ENCODE assay signal across 1 cellular context in genomic region chr2:183124222-183124956, GRCh38.
TF ChIP-seq lines count a peak whose summit lies in the region.

A gene with protein sequence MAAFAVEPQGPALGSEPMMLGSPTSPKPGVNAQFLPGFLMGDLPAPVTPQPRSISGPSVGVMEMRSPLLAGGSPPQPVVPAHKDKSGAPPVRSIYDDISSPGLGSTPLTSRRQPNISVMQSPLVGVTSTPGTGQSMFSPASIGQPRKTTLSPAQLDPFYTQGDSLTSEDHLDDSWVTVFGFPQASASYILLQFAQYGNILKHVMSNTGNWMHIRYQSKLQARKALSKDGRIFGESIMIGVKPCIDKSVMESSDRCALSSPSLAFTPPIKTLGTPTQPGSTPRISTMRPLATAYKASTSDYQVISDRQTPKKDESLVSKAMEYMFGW (plus strand): TSS chr2:183124443. CDS start chr2:183124458, 15 bp downstream.

TF ChIP-seq in HepG2, 621 proteins besides CTCF, POLR2A, EP300 and RAD21 (continued from another document and continues in another):
- TF ChIP-seq ZNF784 (CRISPR knock-in tag; IDR thresholded peaks at IDR 0.05; ENCODE audit: borderline replicate concordance) = peak; percentile 40; the same call in 1 of the 2 replicates
- 0 out of 2 replicates have a peak, but pooled peaks have one; percentile 56 for TF ChIP-seq ZNF619 (CRISPR knock-in tag; IDR thresholded peaks at IDR 0.05)
- TF ChIP-seq, protein P1, sequence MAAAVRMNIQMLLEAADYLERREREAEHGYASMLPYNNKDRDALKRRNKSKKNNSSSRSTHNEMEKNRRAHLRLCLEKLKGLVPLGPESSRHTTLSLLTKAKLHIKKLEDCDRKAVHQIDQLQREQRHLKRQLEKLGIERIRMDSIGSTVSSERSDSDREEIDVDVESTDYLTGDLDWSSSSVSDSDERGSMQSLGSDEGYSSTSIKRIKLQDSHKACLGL (CRISPR knock-in tag; IDR thresholded peaks at IDR 0.05) = peak; percentile 79; the same call in 1 of the 2 replicates
- TF ChIP-seq, protein P2, sequence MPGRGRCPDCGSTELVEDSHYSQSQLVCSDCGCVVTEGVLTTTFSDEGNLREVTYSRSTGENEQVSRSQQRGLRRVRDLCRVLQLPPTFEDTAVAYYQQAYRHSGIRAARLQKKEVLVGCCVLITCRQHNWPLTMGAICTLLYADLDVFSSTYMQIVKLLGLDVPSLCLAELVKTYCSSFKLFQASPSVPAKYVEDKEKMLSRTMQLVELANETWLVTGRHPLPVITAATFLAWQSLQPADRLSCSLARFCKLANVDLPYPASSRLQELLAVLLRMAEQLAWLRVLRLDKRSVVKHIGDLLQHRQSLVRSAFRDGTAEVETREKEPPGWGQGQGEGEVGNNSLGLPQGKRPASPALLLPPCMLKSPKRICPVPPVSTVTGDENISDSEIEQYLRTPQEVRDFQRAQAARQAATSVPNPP (CRISPR knock-in tag; IDR thresholded peaks at IDR 0.05) = no peak
- 0 out of 2 replicates have a peak, but pooled peaks have one; percentile 49 for TF ChIP-seq CSRNP2 (CRISPR knock-in tag; conservative IDR thresholded peaks at IDR 0.05; ENCODE audit: low read depth)
- peak; percentile 96 for TF ChIP-seq KMT2B (CRISPR knock-in tag; IDR thresholded peaks at IDR 0.05)
- no peak for TF ChIP-seq MAF1 (CRISPR knock-in tag; IDR thresholded peaks at IDR 0.05; ENCODE audit: borderline replicate concordance)
- TF ChIP-seq PAX8 (CRISPR knock-in tag; IDR thresholded peaks at IDR 0.05; ENCODE audit: borderline replicate concordance) = 0 out of 2 replicates have a peak, but pooled peaks have one; percentile 38
- peak; percentile 72 for TF ChIP-seq UBTF (CRISPR knock-in tag; IDR thresholded peaks at IDR 0.05)
- TF ChIP-seq TOPORS (CRISPR knock-in tag; IDR thresholded peaks at IDR 0.05) = peak; percentile 85; the same call in 1 of the 2 replicates
- TF ChIP-seq ZNF7 (CRISPR knock-in tag; IDR thresholded peaks at IDR 0.05) = no peak
- TF ChIP-seq MIXL1 (CRISPR knock-in tag; IDR thresholded peaks at IDR 0.05) = peak; percentile 93
- peak; percentile 82; the same call in 1 of the 2 replicates for TF ChIP-seq ZNF891 (CRISPR knock-in tag; IDR thresholded peaks at IDR 0.05)
- TF ChIP-seq ZNF879 (CRISPR knock-in tag; IDR thresholded peaks at IDR 0.05) = no peak
- TF ChIP-seq ARID2 (CRISPR knock-in tag; IDR thresholded peaks at IDR 0.05; ENCODE audit: borderline replicate concordance) = no peak; the same call in 1 of the 2 replicates
- TF ChIP-seq, protein P3, sequence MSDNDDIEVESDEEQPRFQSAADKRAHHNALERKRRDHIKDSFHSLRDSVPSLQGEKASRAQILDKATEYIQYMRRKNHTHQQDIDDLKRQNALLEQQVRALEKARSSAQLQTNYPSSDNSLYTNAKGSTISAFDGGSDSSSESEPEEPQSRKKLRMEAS (IDR thresholded peaks at IDR 0.05) = peak; percentile 98
- peak; percentile 54 for TF ChIP-seq THRA (CRISPR knock-in tag; IDR thresholded peaks at IDR 0.05; ENCODE audit: borderline replicate concordance)
- TF ChIP-seq ELF1 (CRISPR knock-in tag; IDR thresholded peaks at IDR 0.05) = peak; percentile 84
- peak; percentile 57; the same call in 1 of the 2 replicates for TF ChIP-seq GLI4 (CRISPR knock-in tag; IDR thresholded peaks at IDR 0.05; ENCODE audit: borderline replicate concordance)
- 0 out of 2 replicates have a peak, but pooled peaks have one; percentile 69 for TF ChIP-seq ZNF598 (CRISPR knock-in tag; IDR thresholded peaks at IDR 0.05; ENCODE audit: borderline replicate concordance)
- no peak for TF ChIP-seq SRSF9 (IDR thresholded peaks at IDR 0.05; ENCODE audit: borderline replicate concordance, insufficient read depth, low read depth, low read length, poor library complexity, severe bottlenecking)
- TF ChIP-seq ZNF337 (CRISPR knock-in tag; IDR thresholded peaks at IDR 0.05; ENCODE audit: borderline replicate concordance, low read depth) = no peak
- TF ChIP-seq SNRNP70 (IDR thresholded peaks at IDR 0.05; ENCODE audit: low read depth, low read length) = no peak
- no peak; the same call in 1 of the 2 replicates for TF ChIP-seq FOXP4 (CRISPR knock-in tag; IDR thresholded peaks at IDR 0.05)
- TF ChIP-seq, protein P4, sequence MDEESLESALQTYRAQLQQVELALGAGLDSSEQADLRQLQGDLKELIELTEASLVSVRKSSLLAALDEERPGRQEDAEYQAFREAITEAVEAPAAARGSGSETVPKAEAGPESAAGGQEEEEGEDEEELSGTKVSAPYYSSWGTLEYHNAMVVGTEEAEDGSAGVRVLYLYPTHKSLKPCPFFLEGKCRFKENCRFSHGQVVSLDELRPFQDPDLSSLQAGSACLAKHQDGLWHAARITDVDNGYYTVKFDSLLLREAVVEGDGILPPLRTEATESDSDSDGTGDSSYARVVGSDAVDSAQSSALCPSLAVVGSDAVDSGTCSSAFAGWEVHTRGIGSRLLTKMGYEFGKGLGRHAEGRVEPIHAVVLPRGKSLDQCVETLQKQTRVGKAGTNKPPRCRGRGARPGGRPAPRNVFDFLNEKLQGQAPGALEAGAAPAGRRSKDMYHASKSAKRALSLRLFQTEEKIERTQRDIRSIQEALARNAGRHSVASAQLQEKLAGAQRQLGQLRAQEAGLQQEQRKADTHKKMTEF (CRISPR knock-in tag; IDR thresholded peaks at IDR 0.05) = peak; percentile 91
- peak; percentile 9 for TF ChIP-seq SKI (IDR thresholded peaks at IDR 0.05; ENCODE audit: partially characterized antibody)
- 0 out of 2 replicates have a peak, but pooled peaks have one; percentile 66 for TF ChIP-seq SP140L (CRISPR knock-in tag; IDR thresholded peaks at IDR 0.05; ENCODE audit: borderline replicate concordance)
- TF ChIP-seq POGZ (CRISPR knock-in tag; IDR thresholded peaks at IDR 0.05) = peak; percentile 98
- TF ChIP-seq KLF12 (CRISPR knock-in tag; IDR thresholded peaks at IDR 0.05; ENCODE audit: borderline replicate concordance) = no peak; the same call in 1 of the 2 replicates
- TF ChIP-seq ZNF556 (CRISPR knock-in tag; IDR thresholded peaks at IDR 0.05; ENCODE audit: borderline replicate concordance) = 0 out of 2 replicates have a peak, but pooled peaks have one; percentile 76
- 0 out of 2 replicates have a peak, but pooled peaks have one; percentile 30 for TF ChIP-seq GPN1 (CRISPR knock-in tag; IDR thresholded peaks at IDR 0.05; ENCODE audit: borderline replicate concordance)
- peak; percentile 93 for TF ChIP-seq PHF8 (CRISPR knock-in tag; IDR thresholded peaks at IDR 0.05)
- no peak for TF ChIP-seq SP1 (IDR thresholded peaks at IDR 0.05)
- peak; percentile 10; the same call in 1 of the 2 replicates for TF ChIP-seq SP1 (CRISPR knock-in tag; IDR thresholded peaks at IDR 0.05)
- 0 out of 2 replicates have a peak, but pooled peaks have one; percentile 24 for TF ChIP-seq ZNF674 (CRISPR knock-in tag; IDR thresholded peaks at IDR 0.05; ENCODE audit: low read depth)
- no peak for TF ChIP-seq MEIS2 (CRISPR knock-in tag; IDR thresholded peaks at IDR 0.05)
- TF ChIP-seq FOXM1 (CRISPR knock-in tag; IDR thresholded peaks at IDR 0.05) = 0 out of 2 replicates have a peak, but pooled peaks have one; percentile 68
- TF ChIP-seq REPIN1 (CRISPR knock-in tag; IDR thresholded peaks at IDR 0.05; ENCODE audit: borderline replicate concordance, low read depth) = peak; percentile 87
- TF ChIP-seq, protein P5, sequence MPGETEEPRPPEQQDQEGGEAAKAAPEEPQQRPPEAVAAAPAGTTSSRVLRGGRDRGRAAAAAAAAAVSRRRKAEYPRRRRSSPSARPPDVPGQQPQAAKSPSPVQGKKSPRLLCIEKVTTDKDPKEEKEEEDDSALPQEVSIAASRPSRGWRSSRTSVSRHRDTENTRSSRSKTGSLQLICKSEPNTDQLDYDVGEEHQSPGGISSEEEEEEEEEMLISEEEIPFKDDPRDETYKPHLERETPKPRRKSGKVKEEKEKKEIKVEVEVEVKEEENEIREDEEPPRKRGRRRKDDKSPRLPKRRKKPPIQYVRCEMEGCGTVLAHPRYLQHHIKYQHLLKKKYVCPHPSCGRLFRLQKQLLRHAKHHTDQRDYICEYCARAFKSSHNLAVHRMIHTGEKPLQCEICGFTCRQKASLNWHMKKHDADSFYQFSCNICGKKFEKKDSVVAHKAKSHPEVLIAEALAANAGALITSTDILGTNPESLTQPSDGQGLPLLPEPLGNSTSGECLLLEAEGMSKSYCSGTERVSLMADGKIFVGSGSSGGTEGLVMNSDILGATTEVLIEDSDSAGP (CRISPR knock-in tag; IDR thresholded peaks at IDR 0.05; ENCODE audit: borderline replicate concordance) = peak; percentile 92
- no peak for TF ChIP-seq REXO4 (CRISPR knock-in tag; IDR thresholded peaks at IDR 0.05; ENCODE audit: borderline replicate concordance)
- TF ChIP-seq ELF3 (CRISPR knock-in tag; IDR thresholded peaks at IDR 0.05) = peak; percentile 71
- TF ChIP-seq ZNF335 (CRISPR knock-in tag; IDR thresholded peaks at IDR 0.05) = 0 out of 2 replicates have a peak, but pooled peaks have one; percentile 35
- peak; percentile 92 for TF ChIP-seq TFDP1 (CRISPR knock-in tag; IDR thresholded peaks at IDR 0.05; ENCODE audit: borderline replicate concordance)
- peak; percentile 43; the same call in 1 of the 2 replicates for TF ChIP-seq ZNF607 (CRISPR knock-in tag; IDR thresholded peaks at IDR 0.05; ENCODE audit: borderline replicate concordance)
- 0 out of 2 replicates have a peak, but pooled peaks have one; percentile 67 for TF ChIP-seq HNRNPL (IDR thresholded peaks at IDR 0.05; ENCODE audit: low read depth, low read length)
- peak; percentile 75 for TF ChIP-seq ISL2 (CRISPR knock-in tag; IDR thresholded peaks at IDR 0.05)
